16 cellular contexts compared by ENCODE assay signal in the genomic region with DNA sequence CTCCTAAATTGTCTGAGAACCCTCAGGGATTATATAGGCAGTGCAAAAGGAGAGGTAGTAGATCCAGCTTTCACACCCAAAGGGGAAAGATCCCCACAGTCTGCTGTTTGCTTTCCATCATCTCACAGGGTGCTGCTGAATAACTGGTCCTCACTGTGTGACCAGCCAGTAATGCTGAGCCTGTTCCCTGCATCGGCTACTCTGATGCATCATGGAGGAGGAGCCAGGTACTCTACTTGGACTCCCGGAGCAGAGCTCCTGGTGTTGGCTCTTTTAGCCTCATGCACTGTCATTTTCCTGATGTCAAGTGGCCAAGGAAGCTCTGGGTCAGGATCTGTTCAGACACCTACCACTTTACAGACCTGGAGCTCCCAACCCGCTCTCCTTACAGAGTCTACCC.
DNase-seq lines count a peak whose midpoint lies in the region; ATAC-seq, FAIRE-seq and TF ChIP-seq lines count a peak whose summit lies in the region.
"Had no signal": no experiment of that assay in that cellular context is flagged by ENCODE, and none has a peak within 500 bp of the region (broad histone marks: within the 10 kb centered on the region; RNA-seq: fewer than 3 reads in every experiment).

No MANE protein-coding gene starts in this region.

- no peak overlapping the region for H3K9ac ChIP-seq in astrocyte (ENCODE audit: low read length)

- no peaks in the 10 kb centered on the region for H3K9me3 Mint-ChIP-seq in astrocyte (ENCODE audit: unreplicated experiment)
- no peaks in the 10 kb centered on the region for H3K9me3 Mint-ChIP-seq in T-helper 2 cell treated with Interferon-gamma antibody and Interleukin-4, amounts not matched to agents 5 μg/mL and 100 μg/mL, for 36 hours
- H3K9me3 Mint-ChIP-seq: T-helper 1 cell treated with Interleukin-12 subunit alpha and Interleukin-12 subunit beta and Interleukin-4 antibody, amounts not matched to agents 30 μg/mL and 1 μg/mL, for 36 hours had no signal

- ATAC-seq in left lung = peak; percentile 8

- intact Hi-C loops in A673 (cut with micrococcal nuclease; ENCODE audit: unreplicated experiment) (loop anchor here (5.0 to 10.0 kb wide), 2 partner anchors 54 to 98 kb away; no protein-coding TSS in a partner anchor), left lung (cut with DNase I) (loop anchor here in 1 of 2 donors (2.0 kb wide), 1 partner anchor 132 kb away; a partner anchor contains a TSS), vagina (cut with DNase I) (loop anchor here (5.0 kb wide), 1 partner anchor 134 kb away; a partner anchor contains a TSS)

- H3K9me3 ChIP-seq in A673 (ENCODE audit: low read depth, low read length, poor library complexity, severe bottlenecking) (no peaks in the 10 kb centered on the region), HEK293 (ENCODE audit: control insufficient read depth, insufficient read depth, low read depth, low read length) (no peaks in the 10 kb centered on the region), astrocyte (ENCODE audit: insufficient read depth, low read depth, low read length) (no peaks in the 10 kb centered on the region), left lung (no peaks in the 10 kb centered on the region), vagina (no peaks in the 10 kb centered on the region)
- H3K9me3 ChIP-seq: BE2C, esophagus muscularis mucosa, suprapubic skin had no signal

- peaks cover 42% of the 10 kb centered on the region for H3K4me1 ChIP-seq in A673 (ENCODE audit: insufficient read depth, low read length, poor library complexity, severe bottlenecking)
- no peaks in the 10 kb centered on the region; the same call in 1 of the 2 replicates for H3K4me1 ChIP-seq in HEK293 (ENCODE audit: control insufficient read depth, insufficient read depth, low read length)
- peaks cover 15% of the 10 kb centered on the region for H3K4me1 ChIP-seq in astrocyte (ENCODE audit: insufficient read depth, low read length)
- H3K4me1 ChIP-seq in left lung = peaks cover 7 to 25% of the 10 kb centered on the region in 2 donors
- H3K4me1 ChIP-seq in vagina = peaks cover 21% of the 10 kb centered on the region

- H3K4me1 Mint-ChIP-seq in astrocyte (ENCODE audit: low read depth, unreplicated experiment) = peaks cover 66% of the 10 kb centered on the region
- H3K4me1 Mint-ChIP-seq in T-helper 2 cell treated with Interferon-gamma antibody and Interleukin-4, amounts not matched to agents 5 μg/mL and 100 μg/mL, for 36 hours (ENCODE audit: low read depth) = peaks cover 39% of the 10 kb centered on the region

- CTCF ChIA-PET in A673 (lab: Charles Lee) (no interaction called here), HEK293 (lab: Yijun Ruan, JAX) (interaction anchor here (0.6 to 2.6 kb wide), 5 partner anchors 20 to 132 kb away, joined by 3 to 14 read pairs (median 3); a partner anchor contains a TSS)

- no peaks in the 10 kb centered on the region for H3K27me3 Mint-ChIP-seq in astrocyte (ENCODE audit: low read depth, unreplicated experiment)
- no peaks in the 10 kb centered on the region for H3K27me3 Mint-ChIP-seq in T-helper 2 cell treated with Interferon-gamma antibody and Interleukin-4, amounts not matched to agents 5 μg/mL and 100 μg/mL, for 36 hours (ENCODE audit: low read depth)

- POLR2A ChIA-PET in A673 (lab: Charles Lee; ENCODE audit: low non-redundant PET) (no interaction called here), HEK293 (lab: Yijun Ruan, JAX) (no interaction called here)

- H3K4me3 Mint-ChIP-seq in astrocyte (ENCODE audit: unreplicated experiment) = peak overlapping the region; percentile 23
- no peak overlapping the region for H3K4me3 Mint-ChIP-seq in T-helper 2 cell treated with Interferon-gamma antibody and Interleukin-4, amounts not matched to agents 5 μg/mL and 100 μg/mL, for 36 hours
- H3K4me3 Mint-ChIP-seq: T-helper 1 cell treated with Interleukin-12 subunit alpha and Interleukin-12 subunit beta and Interleukin-4 antibody, amounts not matched to agents 30 μg/mL and 1 μg/mL, for 36 hours had no signal

- DNase-seq in A673 (ENCODE audit: low spot score) (no peak), astrocyte (ENCODE audit: low read depth) (no peak), left lung (no peak), CD1c-positive myeloid dendritic cell (ENCODE audit: extremely low spot score) (no peak), vagina (ENCODE audit: extremely low spot score in 2 of 2) (no peak), DMS153 treated with DMSO at 0.1 percent for 48 hours (lab: John Stamatoyannopoulos, UW; ENCODE audit: unreplicated experiment) (no peak)
- DNase-seq in T-helper 2 cell treated with Interferon-gamma antibody and Interleukin-4, amounts not matched to agents 5 μg/mL and 100 μg/mL, for 36 hours (ENCODE audit: low spot score) = no peak
- DNase-seq: anterior cingulate cortex, BE2C, KBM-7, mesenchymal stem cell, NCI-H1048 had no signal

- TF ChIP-seq POLR2A in vagina (IDR thresholded peaks at IDR 0.05) = no peak

- TF ChIP-seq CTCF in A673 (conservative IDR thresholded peaks at IDR 0.05; ENCODE audit: low read depth, low read length) = no peak
- no peak for TF ChIP-seq CTCF in HEK293 (tag by site-specific recombination; IDR thresholded peaks at IDR 0.05)
- no peak for TF ChIP-seq CTCF in astrocyte (IDR thresholded peaks at IDR 0.05; ENCODE audit: insufficient read depth, low read depth, low read length)
- TF ChIP-seq CTCF in left lung (IDR thresholded peaks at IDR 0.05) = no peak
- TF ChIP-seq CTCF in vagina (IDR thresholded peaks at IDR 0.05) = no peak

- H3K4me3 ChIP-seq in A673 (ENCODE audit: low read depth, low read length, poor library complexity, severe bottlenecking) (no peak overlapping the region), HEK293 (ENCODE audit: low read depth, low read length) (no peak overlapping the region), astrocyte (ENCODE audit: insufficient read depth, low read depth, low read length) (no peak overlapping the region), left lung (no peak overlapping the region), vagina (no peak overlapping the region)
- H3K4me3 ChIP-seq: esophagus muscularis mucosa, suprapubic skin had no signal

- no peak overlapping the region for H2AFZ ChIP-seq in astrocyte (ENCODE audit: low read depth, low read length)

- H3K27me3 ChIP-seq in A673 (replicated peaks; ENCODE audit: insufficient read depth, low read depth, low read length, poor library complexity) = no peaks in the 10 kb centered on the region
- H3K27me3 ChIP-seq in astrocyte (ENCODE audit: insufficient read depth, low read length) = no peaks in the 10 kb centered on the region
- H3K27me3 ChIP-seq in left lung = no peaks in the 10 kb centered on the region
- no peaks in the 10 kb centered on the region for H3K27me3 ChIP-seq in vagina
- H3K27me3 ChIP-seq: BE2C, esophagus muscularis mucosa, suprapubic skin had no signal

- peak overlapping the region; percentile 66 for H3K27ac Mint-ChIP-seq in astrocyte (ENCODE audit: unreplicated experiment)
- no peak overlapping the region for H3K27ac Mint-ChIP-seq in T-helper 2 cell treated with Interferon-gamma antibody and Interleukin-4, amounts not matched to agents 5 μg/mL and 100 μg/mL, for 36 hours
- H3K27ac Mint-ChIP-seq: T-helper 1 cell treated with Interleukin-12 subunit alpha and Interleukin-12 subunit beta and Interleukin-4 antibody, amounts not matched to agents 30 μg/mL and 1 μg/mL, for 36 hours had no signal

- H3K79me2 ChIP-seq in astrocyte (ENCODE audit: insufficient read depth, low read length) = peaks cover 13% of the 10 kb centered on the region

- no TSS peak for BruUV-seq in A673 (replicated peaks; lab: Mats Ljungman, UMichigan)

- no peak overlapping the region for H3K4me2 ChIP-seq in astrocyte (ENCODE audit: low read length)

- peaks cover 4% of the 10 kb centered on the region for H4K20me1 ChIP-seq in astrocyte (ENCODE audit: insufficient read depth, low read length)

- no peak for FAIRE-seq in astrocyte (lab: Jason Lieb, UNC)

- peaks cover 8% of the 10 kb centered on the region for H3K36me3 ChIP-seq in A673 (ENCODE audit: insufficient read depth, low read length, poor library complexity, severe bottlenecking)
- no peaks in the 10 kb centered on the region for H3K36me3 ChIP-seq in HEK293 (ENCODE audit: control insufficient read depth in 2 of 2, insufficient read depth in 1 of 2, low read length in 2 of 2)
- peaks cover 2% of the 10 kb centered on the region for H3K36me3 ChIP-seq in astrocyte (ENCODE audit: insufficient read depth, low read length)
- peaks cover 0 to 16% of the 10 kb centered on the region in 2 donors for H3K36me3 ChIP-seq in left lung
- peaks cover 0 to under 1% of the 10 kb centered on the region in 2 donors for H3K36me3 ChIP-seq in vagina
- H3K36me3 ChIP-seq: BE2C had no signal

- H3K36me3 Mint-ChIP-seq in astrocyte (ENCODE audit: low read depth, unreplicated experiment) = no peaks in the 10 kb centered on the region
- peaks cover 15% of the 10 kb centered on the region for H3K36me3 Mint-ChIP-seq in T-helper 2 cell treated with Interferon-gamma antibody and Interleukin-4, amounts not matched to agents 5 μg/mL and 100 μg/mL, for 36 hours (ENCODE audit: low read depth)

- H3K27ac ChIP-seq in A673 (ENCODE audit: low read depth, low read length, poor library complexity, severe bottlenecking) = peak overlapping the region; percentile 3
- no peak overlapping the region for H3K27ac ChIP-seq in HEK293 (ENCODE audit: extremely low read depth, low read depth, low read length)
- H3K27ac ChIP-seq in astrocyte (ENCODE audit: low read depth, low read length) = no peak overlapping the region
- H3K27ac ChIP-seq in left lung = no peak overlapping the region
- no peak overlapping the region for H3K27ac ChIP-seq in vagina
- H3K27ac ChIP-seq: esophagus muscularis mucosa, suprapubic skin had no signal

TF ChIP-seq in HEK293, 187 proteins besides CTCF, POLR2A, EP300 and RAD21:
- TF ChIP-seq ZNF423 (tag by site-specific recombination; IDR thresholded peaks at IDR 0.05) = no peak
- no peak for TF ChIP-seq ZNF776 (tag by site-specific recombination; IDR thresholded peaks at IDR 0.05; ENCODE audit: borderline replicate concordance)
- TF ChIP-seq ZBTB17 (tag by site-specific recombination; IDR thresholded peaks at IDR 0.05) = peak; percentile 55; the same call in 1 of the 2 replicates
- no peak for TF ChIP-seq ZNF76 (tag by site-specific recombination; IDR thresholded peaks at IDR 0.05; ENCODE audit: borderline replicate concordance, low read depth)
